In genomic region chr14:31300883-31301282, GRCh38 we compare ENCODE assay signal across 20 cellular contexts.
DNase-seq lines count a peak whose midpoint lies in the region; ATAC-seq, FAIRE-seq and TF ChIP-seq lines count a peak whose summit lies in the region.
"Had no signal": no experiment of that assay in that cellular context is flagged by ENCODE, and none has a peak within 500 bp of the region (broad histone marks: within the 10 kb centered on the region; RNA-seq: fewer than 3 reads in every experiment).

No MANE protein-coding gene starts in this region.

- H3K27me3 Mint-ChIP-seq in H9 (ENCODE audit: low read depth) (no peaks in the 10 kb centered on the region), immature natural killer cell (ENCODE audit: low read depth in 3 of 3) (peaks cover 0 to 1% (median 0%) of the 10 kb centered on the region in 3 donors)
- H3K27me3 Mint-ChIP-seq: B cell; CD4-positive, alpha-beta T cell had no signal

- H4K8ac ChIP-seq in H9 (replicated peaks; ENCODE audit: insufficient read length, low read depth, low read length), result no peak overlapping the region

- no peak for TF ChIP-seq POLR2A in A549 (IDR thresholded peaks at IDR 0.05; ENCODE audit: low read length)

- no peak overlapping the region for H3K18ac ChIP-seq in H9 (ENCODE audit: insufficient read length, low read depth, low read length)

- no peaks in the 10 kb centered on the region for H3K27me3 ChIP-seq in H9 (ENCODE audit: insufficient read depth, low read length)
- H3K27me3 ChIP-seq: BLaER1 treated with 17β-estradiol and CSF1 and Interleukin-3, amounts not matched to agents 10 nM and 100 nM had no signal

- H4K91ac ChIP-seq in H9 (ENCODE audit: insufficient read length, low read depth, low read length), result no peak overlapping the region

- H3K9me3 ChIP-seq in A549, result no peaks in the 10 kb centered on the region
- no peaks in the 10 kb centered on the region for H3K9me3 ChIP-seq in H9 (ENCODE audit: control insufficient read depth, low read depth, low read length)
- no peaks in the 10 kb centered on the region for H3K9me3 ChIP-seq in SK-N-MC (ENCODE audit: low read depth, low read length)
- H3K9me3 ChIP-seq: BLaER1 treated with 17β-estradiol and CSF1 and Interleukin-3, amounts not matched to agents 10 nM and 100 nM; Caco-2 had no signal

- H3K9me3 Mint-ChIP-seq in H9 (no peaks in the 10 kb centered on the region), immature natural killer cell (no peaks in the 10 kb centered on the region)
- H3K9me3 Mint-ChIP-seq: CD4-positive, alpha-beta T cell; CD8-positive, alpha-beta T cell had no signal

- H3K4me3 Mint-ChIP-seq in H9 (no peak overlapping the region), immature natural killer cell (no peak overlapping the region)
- H3K4me3 Mint-ChIP-seq: B cell; CD4-positive, alpha-beta T cell; CD8-positive, alpha-beta T cell had no signal

- H3K23me2 ChIP-seq in H9 (ENCODE audit: insufficient read length, low read depth, low read length, poor library complexity, severe bottlenecking), result no peaks in the 10 kb centered on the region

- H2AFZ ChIP-seq in H9 (ENCODE audit: low read length), result no peak overlapping the region

- H3K79me2 ChIP-seq in H9 (ENCODE audit: insufficient read depth, low read length), result no peaks in the 10 kb centered on the region

- no peak overlapping the region for H2AK5ac ChIP-seq in H9 (ENCODE audit: insufficient read length, low read length)

- no peak overlapping the region for H2BK12ac ChIP-seq in H9 (ENCODE audit: insufficient read length, low read depth, low read length)

- H4K5ac ChIP-seq in H9 (ENCODE audit: insufficient read length, low read depth, low read length), result no peak overlapping the region

- DNase-seq in A549 (ENCODE audit: low read depth in 1 of 2, low spot score in 1 of 2), result no peak
- DNase-seq in H9, result no peak
- no peak for DNase-seq in SK-N-MC (ENCODE audit: low read depth, low spot score)
- no peak for DNase-seq in immature natural killer cell
- no peak for DNase-seq in NCI-H1436 treated with DMSO at 0.1 percent for 48 hours (lab: John Stamatoyannopoulos, UW)
- DNase-seq: 8988T; AML-193; Calu3; CD4-positive, alpha-beta T cell; CD8-positive, alpha-beta T cell; DMS79 treated with DMSO at 0.1 percent for 48 hours; GF-D8 had no signal

- H3T11ph ChIP-seq in H9 (ENCODE audit: low read length), result no peak overlapping the region

- H3K4me1 ChIP-seq in A549 (no peaks in the 10 kb centered on the region), H9 (ENCODE audit: insufficient read depth, low read length) (no peaks in the 10 kb centered on the region)
- H3K4me1 ChIP-seq: BLaER1 treated with 17β-estradiol and CSF1 and Interleukin-3, amounts not matched to agents 10 nM and 100 nM; Caco-2 had no signal

- no peak overlapping the region for H3K56ac ChIP-seq in H9 (ENCODE audit: insufficient read length, low read depth, low read length)

- no peaks in the 10 kb centered on the region for H3K79me1 ChIP-seq in H9 (ENCODE audit: insufficient read depth, low read depth, low read length, poor library complexity, severe bottlenecking)

- FAIRE-seq in A549 (lab: Jason Lieb, UNC), result no peak
- FAIRE-seq: A204.1, D721Med, G401.6, GM12891 had no signal

- H3K23ac ChIP-seq in H9 (ENCODE audit: insufficient read length, low read depth, low read length), result no peak overlapping the region

- H3K9ac ChIP-seq in H9 (ENCODE audit: extremely low read depth, insufficient read length, low read length), result no peak overlapping the region
- no peak overlapping the region for H3K9ac ChIP-seq in SK-N-MC (ENCODE audit: insufficient read length)
- H3K9ac ChIP-seq: BLaER1 treated with 17β-estradiol and CSF1 and Interleukin-3, amounts not matched to agents 10 nM and 100 nM had no signal

- peaks cover 0 to 4% of the 10 kb centered on the region in 2 experiments; a peak in 2 of 4 replicates for H3K4me1 Mint-ChIP-seq in H9
- H3K4me1 Mint-ChIP-seq in immature natural killer cell, result no peaks in the 10 kb centered on the region
- H3K4me1 Mint-ChIP-seq: B cell had no signal

- no peak overlapping the region for H2BK5ac ChIP-seq in H9 (ENCODE audit: insufficient read length, low read length)

- no peak overlapping the region for H3K4me2 ChIP-seq in A549
- H3K4me2 ChIP-seq in H9 (ENCODE audit: insufficient read depth, insufficient read length, low read length), result no peak overlapping the region
- H3K4me2 ChIP-seq: BLaER1 treated with 17β-estradiol and CSF1 and Interleukin-3, amounts not matched to agents 10 nM and 100 nM had no signal

- H3K27ac Mint-ChIP-seq in H9, result peak overlapping the region in 2 of 3 experiments; percentile 11 to 34; a peak in 2 of 7 replicates
- no peak overlapping the region for H3K27ac Mint-ChIP-seq in immature natural killer cell
- H3K27ac Mint-ChIP-seq: B cell; CD4-positive, alpha-beta T cell; CD8-positive, alpha-beta T cell had no signal

- POLR2A ChIA-PET in A549 (lab: Yijun Ruan, JAX), result no interaction called here

- WGBS in A549 (ENCODE audit: missing lambda C conversion rate), result 91% methylated on average over 3 of the region's 3 CpGs
- no CpG with 5 or more reads among the region's 3 CpGs for WGBS in H9 (ENCODE audit: extremely low coverage, insufficient read length, low lambda C conversion rate)

- H2BK20ac ChIP-seq in H9 (ENCODE audit: low read depth, low read length, poor library complexity, severe bottlenecking), result no peak overlapping the region

- H3K14ac ChIP-seq in H9 (ENCODE audit: insufficient read depth, low read length), result no peak overlapping the region

- CTCF ChIA-PET in A549 (lab: Yijun Ruan, JAX), result interaction anchor here (1.3 to 2.0 kb wide), 2 partner anchors 14 to 93 kb away, joined by 4 to 6 read pairs; partner anchors contain the start of gene HECTD1

- no peak overlapping the region for H2BK120ac ChIP-seq in H9 (ENCODE audit: low read depth, low read length, poor library complexity, severe bottlenecking)

- no peak for TF ChIP-seq EP300 in A549 (IDR thresholded peaks at IDR 0.05)

- TF ChIP-seq RAD21 in A549 (conservative IDR thresholded peaks at IDR 0.05 in 1 of 2, IDR thresholded peaks at IDR 0.05 in 1 of 2), result no peak

- no peaks in the 10 kb centered on the region for H4K20me1 ChIP-seq in H9 (ENCODE audit: control insufficient read depth, insufficient read depth, insufficient read length)
- H4K20me1 ChIP-seq: BLaER1 treated with 17β-estradiol and CSF1 and Interleukin-3, amounts not matched to agents 10 nM and 100 nM had no signal

- no peak overlapping the region for H3K27ac ChIP-seq in A549
- no peak overlapping the region for H3K27ac ChIP-seq in H9 (ENCODE audit: insufficient read length, low read depth, low read length)
- H3K27ac ChIP-seq in SK-N-MC, result peak overlapping the region; percentile 37; the same call in 1 of the 2 replicates
- H3K27ac ChIP-seq: BLaER1 treated with 17β-estradiol and CSF1 and Interleukin-3, amounts not matched to agents 10 nM and 100 nM; C4-2B had no signal

- H2BK15ac ChIP-seq in H9 (ENCODE audit: low read depth, low read length), result no peak overlapping the region

- no peaks in the 10 kb centered on the region for H3K36me3 ChIP-seq in SK-N-MC (ENCODE audit: insufficient read depth, low read length)

- H3K4ac ChIP-seq in H9 (ENCODE audit: low read depth, low read length), result no peak overlapping the region

- no peak for TF ChIP-seq CTCF in A549 (IDR thresholded peaks at IDR 0.05)
- TF ChIP-seq CTCF in H9 (conservative IDR thresholded peaks at IDR 0.05), result no peak

- H3K4me3 ChIP-seq in A549, result no peak overlapping the region
- peak overlapping the region; percentile 17; the same call in 1 of the 2 replicates for H3K4me3 ChIP-seq in SK-N-MC
- H3K4me3 ChIP-seq: BLaER1 treated with 17β-estradiol and CSF1 and Interleukin-3, amounts not matched to agents 10 nM and 100 nM had no signal

- ATAC-seq in A549, result no peak
- ATAC-seq: CD8-positive, alpha-beta T cell had no signal

- H3K36me3 Mint-ChIP-seq in H9 (ENCODE audit: insufficient read depth in 1 of 3, low read depth in 3 of 3) (peaks cover 4 to 20% (median 8%) of the 10 kb centered on the region in 3 experiments; a peak in 6 of 7 replicates), immature natural killer cell (peaks cover 17 to 35% (median 29%) of the 10 kb centered on the region in 3 donors)

TF ChIP-seq in A549, 52 proteins besides CTCF, POLR2A, EP300 and RAD21:
- TF ChIP-seq MAFK (IDR thresholded peaks at IDR 0.05; ENCODE audit: partially characterized antibody), result peak; percentile 65
- no peak for TF ChIP-seq RCOR1 (IDR thresholded peaks at IDR 0.05; ENCODE audit: low read depth, low read length)

Comparison
In these comparisons a context has a peak if more than half of its experiments do, and no peak if none do; other contexts are left out.
1. H3K27ac Mint-ChIP-seq: peak in H9 (2 of 3); none in immature natural killer cell (0 of 6).